ENCODE assay signal across 13 cellular contexts in genomic region chr9:114849450-114849849, GRCh38. TPM values are rescaled to one million over a fixed set of nuclear protein-coding genes. Genes with fewer than 3 reads are reported as not detected.
"Had no signal": no experiment of that assay in that cellular context is flagged by ENCODE, and none has a peak within 500 bp of the region (broad histone marks: within the 10 kb centered on the region; RNA-seq: fewer than 3 reads in every experiment).

No MANE protein-coding gene starts in this region.

- H3K36me3 ChIP-seq: right lobe of liver, spleen, stomach had no signal

- H3K4me3 ChIP-seq: right lobe of liver, spleen, stomach had no signal

- H3K27ac ChIP-seq: foreskin keratinocyte, right lobe of liver, spleen, stomach had no signal

- H3K9me3 ChIP-seq: right lobe of liver, spleen, stomach had no signal

- FAIRE-seq: bronchial epithelial cell, TTC549 had no signal

- H3K4me1 ChIP-seq: right lobe of liver had no signal

- DNase-seq: activated CD4-positive, alpha-beta T cell treated with anti-CD3 and anti-CD28 coated beads, Interleukin-2, amount 50 U/mL, for 1 hour; activated CD4-positive, CD25-positive, alpha-beta regulatory T cell; activated naive CD4-positive, alpha-beta T cell treated with Interleukin-2 at 50 U/mL for 16 hours; aorta; erythroblast; foreskin keratinocyte; right lobe of liver; spleen; stomach; T-helper 17 cell had no signal

- H3K27me3 ChIP-seq: foreskin keratinocyte, right lobe of liver, spleen, stomach had no signal

RNA-seq across cellular contexts. Expression of gene TNFSF15, which starts 43.6 kb away (rescaled TPM):
- total RNA-seq: bronchial epithelial cell had no signal
- polyA plus RNA-seq: neural cell had no signal
